14 cellular contexts compared by ENCODE assay signal in genomic region chr1:246161626-246162025, GRCh38.
DNase-seq lines count a peak whose midpoint lies in the region; ATAC-seq and TF ChIP-seq lines count a peak whose summit lies in the region.
"Had no signal": no experiment of that assay in that cellular context is flagged by ENCODE, and none has a peak within 500 bp of the region (broad histone marks: within the 10 kb centered on the region; RNA-seq: fewer than 3 reads in every experiment).

No MANE protein-coding gene starts in this region.

- TF ChIP-seq CTCF in neural cell (IDR thresholded peaks at IDR 0.05; ENCODE audit: poor library complexity, severe bottlenecking) (no peak), Peyer's patch (IDR thresholded peaks at IDR 0.05) (no peak), gastroesophageal sphincter (IDR thresholded peaks at IDR 0.05) (no peak)

- TF ChIP-seq RAD21 in neural cell (conservative IDR thresholded peaks at IDR 0.05): no peak

- no peak for TF ChIP-seq EP300 in neural cell (conservative IDR thresholded peaks at IDR 0.05; ENCODE audit: poor library complexity, severe bottlenecking)
- no peak for TF ChIP-seq EP300 in gastroesophageal sphincter (IDR thresholded peaks at IDR 0.05)

- H3K9me2 ChIP-seq in neural cell (ENCODE audit: insufficient read depth, low read length): no peaks in the 10 kb centered on the region

- H3K4me3 ChIP-seq in neural cell (ENCODE audit: low read length): peak overlapping the region; percentile 52
- H3K4me3 ChIP-seq in Peyer's patch: no peak overlapping the region
- no peak overlapping the region for H3K4me3 ChIP-seq in gastroesophageal sphincter
- H3K4me3 ChIP-seq: GM23338 had no signal

- DNase-seq in NCI-H1105 treated with DMSO at 0.1 percent for 48 hours (lab: John Stamatoyannopoulos, UW) (peak; percentile 31), NCI-H1105 (lab: John Stamatoyannopoulos, UW) (no peak), NCI-H446 (lab: John Stamatoyannopoulos, UW) (peak; percentile 47 to 89), dedifferentiated amniotic fluid mesenchymal stem cell (ENCODE audit: extremely low spot score) (peak; percentile 67), Peyer's patch (no peak)
- DNase-seq: 8988T; effector CD4-positive, alpha-beta T cell; MV-4-11; NCI-H748 treated with DMSO at 0.1 percent for 48 hours; WERI-Rb-1 had no signal

- H3K9me3 ChIP-seq in neural cell (ENCODE audit: low read length) (no peaks in the 10 kb centered on the region), Peyer's patch (no peaks in the 10 kb centered on the region), gastroesophageal sphincter (no peaks in the 10 kb centered on the region)

- H3K4me1 ChIP-seq in Peyer's patch: no peaks in the 10 kb centered on the region
- peaks cover 0 to under 1% (median 0%) of the 10 kb centered on the region in 3 donors for H3K4me1 ChIP-seq in gastroesophageal sphincter

- ATAC-seq in HG02571 (IDR thresholded peaks at IDR 0.05; ENCODE audit: unreplicated experiment) (no peak), gastroesophageal sphincter (no peak)
- ATAC-seq: GM23338 had no signal

- H3K36me3 ChIP-seq in neural cell (ENCODE audit: insufficient read depth, low read length) (no peaks in the 10 kb centered on the region), Peyer's patch (no peaks in the 10 kb centered on the region), gastroesophageal sphincter (peaks cover 0 to 4% of the 10 kb centered on the region in 2 donors)
- H3K36me3 ChIP-seq: WERI-Rb-1 had no signal

- no peak for TF ChIP-seq POLR2A in Peyer's patch (IDR thresholded peaks at IDR 0.05)
- TF ChIP-seq POLR2A in gastroesophageal sphincter (IDR thresholded peaks at IDR 0.05): no peak

- H3K4me2 ChIP-seq in neural cell (ENCODE audit: low read length): no peak overlapping the region
- H3K4me2 ChIP-seq: GM23338 had no signal

- no peak overlapping the region for H2AFZ ChIP-seq in neural cell (ENCODE audit: low read depth, low read length)
- H2AFZ ChIP-seq: GM23338 had no signal

- H3K9ac ChIP-seq in neural cell (ENCODE audit: low read length): no peak overlapping the region

- no peaks in the 10 kb centered on the region for H4K20me1 ChIP-seq in neural cell (ENCODE audit: insufficient read depth)

- 80 to 100% methylated on average over 1 of the region's 1 CpG for WGBS in gastroesophageal sphincter (ENCODE audit: low coverage in 1 of 2), 2 donors

- no peaks in the 10 kb centered on the region for H3F3A ChIP-seq in neural cell (ENCODE audit: insufficient read depth, low read length, poor library complexity, severe bottlenecking)

- H3K27me3 ChIP-seq in neural cell (ENCODE audit: insufficient read depth, low read depth, low read length) (no peaks in the 10 kb centered on the region), Peyer's patch (no peaks in the 10 kb centered on the region), gastroesophageal sphincter (no peaks in the 10 kb centered on the region)

- no peak overlapping the region for H3K27ac ChIP-seq in neural cell (ENCODE audit: low read length)
- no peak overlapping the region for H3K27ac ChIP-seq in Peyer's patch
- no peak overlapping the region for H3K27ac ChIP-seq in gastroesophageal sphincter
- H3K27ac ChIP-seq: WERI-Rb-1 had no signal

- no peaks in the 10 kb centered on the region for H3K79me2 ChIP-seq in neural cell (replicated peaks; ENCODE audit: insufficient read depth, low read length)

TF ChIP-seq in neural cell, 6 proteins besides CTCF, POLR2A, EP300 and RAD21:
- no peak for TF ChIP-seq EZH2 (IDR thresholded peaks at IDR 0.05; ENCODE audit: borderline replicate concordance, insufficient read depth, low read length, poor library complexity, severe bottlenecking)
- no peak for TF ChIP-seq MXI1 (conservative IDR thresholded peaks at IDR 0.05; ENCODE audit: poor library complexity, severe bottlenecking)
- TF ChIP-seq SMC3 (conservative IDR thresholded peaks at IDR 0.05; ENCODE audit: poor library complexity): no peak
- TF ChIP-seq POLR2AphosphoS5 (IDR thresholded peaks at IDR 0.05): no peak
- TF ChIP-seq REST (IDR thresholded peaks at IDR 0.05; ENCODE audit: borderline replicate concordance): no peak
- no peak for TF ChIP-seq TAF1 (IDR thresholded peaks at IDR 0.05; ENCODE audit: low read depth)

Comparison
In these comparisons a context has a peak if more than half of its experiments do, and no peak if none do; other contexts are left out.
1. DNase-seq: peak in NCI-H1105 treated with DMSO at 0.1 percent for 48 hours (single experiment), NCI-H446 (2 of 2) and dedifferentiated amniotic fluid mesenchymal stem cell (single experiment); none in NCI-H1105 (single experiment) and Peyer's patch (0 of 3).